Comparison of ENCODE assay signal across 8 cellular contexts in genomic region chr15:43106486-43106829, GRCh38. TPM values are rescaled to one million over a fixed set of nuclear protein-coding genes. Genes with fewer than 3 reads are reported as not detected.
DNase-seq lines count a peak whose midpoint lies in the region; ATAC-seq and TF ChIP-seq lines count a peak whose summit lies in the region.

No MANE protein-coding gene starts in this region.

- peak overlapping the region; percentile 77; the same call in 1 of the 2 replicates for H4K91ac ChIP-seq in IMR-90 (ENCODE audit: insufficient read depth, low read depth, low read length)

- TF ChIP-seq POLR2A in IMR-90 (IDR thresholded peaks at IDR 0.05; ENCODE audit: low read depth, low read length) = no peak

- peaks cover 12 to 34% of the 10 kb centered on the region in 2 experiments for H3K79me1 ChIP-seq in IMR-90 (ENCODE audit: low read depth in 1 of 2, low read length in 2 of 2)

- H3K36me3 ChIP-seq in IMR-90 (ENCODE audit: control insufficient read depth, insufficient read depth, low read length) = peaks cover 1% of the 10 kb centered on the region; the same call in 1 of the 2 replicates
- H3K36me3 ChIP-seq in muscle layer of colon (ENCODE audit: insufficient read depth, low read length) = peaks cover 6% of the 10 kb centered on the region

- intact Hi-C loops in IMR-90 (cut with micrococcal nuclease) = no loop called here

- H3K27ac ChIP-seq in 22Rv1 (peak overlapping the region; percentile 74), IMR-90 (ENCODE audit: insufficient read depth, low read length) (peak overlapping the region; percentile 74), muscle layer of colon (ENCODE audit: low read depth, low read length) (peak overlapping the region; percentile 92)

- CTCF ChIA-PET in IMR-90 (lab: Yijun Ruan, JAX) = no interaction called here

- POLR2A ChIA-PET in IMR-90 (lab: Charles Lee; ENCODE audit: unreplicated experiment) = interaction anchor here (0.7 to 1.1 kb wide), 2 partner anchors 20 to 1440 kb away, joined by 3 to 5 read pairs; no protein-coding TSS in a partner anchor

- no peak overlapping the region for H2AK5ac ChIP-seq in IMR-90 (ENCODE audit: low read depth, low read length)

- H3K9me1 ChIP-seq in IMR-90 (ENCODE audit: insufficient read depth, low read length) = no peaks in the 10 kb centered on the region

- peak overlapping the region; percentile 88 for H3K4ac ChIP-seq in IMR-90 (ENCODE audit: low read depth, low read length)

- H3K4me1 ChIP-seq in IMR-90 (ENCODE audit: control insufficient read depth, insufficient read depth, low read length) = 0 out of 2 replicates have a peak, but pooled peaks cover 2% of the 10 kb centered on the region
- peaks cover 12% of the 10 kb centered on the region for H3K4me1 ChIP-seq in muscle layer of colon (ENCODE audit: insufficient read depth, low read length)

- peak overlapping the region; percentile 98 for H2AFZ ChIP-seq in IMR-90 (replicated peaks; ENCODE audit: low read length, poor library complexity)

- H3K9me3 ChIP-seq in IMR-90 (ENCODE audit: control insufficient read depth, insufficient read depth, low read length) (no peaks in the 10 kb centered on the region), muscle layer of colon (ENCODE audit: low read length) (no peaks in the 10 kb centered on the region)

- H3K18ac ChIP-seq in IMR-90 (ENCODE audit: low read depth, low read length) = peak overlapping the region; percentile 27; the same call in 1 of the 2 replicates

- peak overlapping the region; percentile 98 for H3K27ac Mint-ChIP-seq in central memory CD8-positive, alpha-beta T cell (ENCODE audit: low read depth)

- H2BK20ac ChIP-seq in IMR-90 (ENCODE audit: low read depth, low read length) = no peak overlapping the region

- no TSS peak for BruUV-seq in IMR-90 (replicated peaks; lab: Mats Ljungman, UMichigan)

- H2BK120ac ChIP-seq in IMR-90 (ENCODE audit: low read depth, low read length) = peak overlapping the region; percentile 44; the same call in 1 of the 2 replicates

- H3K36me3 Mint-ChIP-seq in central memory CD8-positive, alpha-beta T cell (ENCODE audit: insufficient read depth) = peaks cover 20% of the 10 kb centered on the region

- dilution Hi-C loops in IMR-90 (cut with HindIII; ENCODE audit: low sequenced_read_pairs, unreplicated experiment) = no loop called here

- H2BK5ac ChIP-seq in IMR-90 (ENCODE audit: low read depth, low read length, poor library complexity, severe bottlenecking) = peak overlapping the region; percentile 82

- DNase-seq in IMR-90 (no peak), GM19238 (ENCODE audit: insufficient read length, low spot score) (no peak), DMS79 (lab: John Stamatoyannopoulos, UW) (no peak), kidney tubule cell (ENCODE audit: low spot score) (no peak)
- DNase-seq in central memory CD8-positive, alpha-beta T cell (ENCODE audit: low spot score in 2 of 2) = no peak

- H3K27me3 Mint-ChIP-seq in central memory CD8-positive, alpha-beta T cell = no peaks in the 10 kb centered on the region

- peak overlapping the region; percentile 75 for H4K5ac ChIP-seq in IMR-90 (ENCODE audit: low read depth, low read length)

- in situ Hi-C loops in IMR-90 (cut with MboI; ENCODE audit: low sequenced_read_pairs) = no loop called here

- no peak for TF ChIP-seq CTCF in 22Rv1 (IDR thresholded peaks at IDR 0.05)
- no peak for TF ChIP-seq CTCF in IMR-90 (conservative IDR thresholded peaks at IDR 0.05; ENCODE audit: low read depth, low read length)

- H3K56ac ChIP-seq in IMR-90 (ENCODE audit: extremely low read depth, insufficient read depth, low read length) = peak overlapping the region; percentile 71

- H3K4me1 Mint-ChIP-seq in central memory CD8-positive, alpha-beta T cell = peaks cover 45% of the 10 kb centered on the region

- H3K9me3 Mint-ChIP-seq in central memory CD8-positive, alpha-beta T cell = no peaks in the 10 kb centered on the region

- H3K4me3 Mint-ChIP-seq in central memory CD8-positive, alpha-beta T cell = peak overlapping the region; percentile 86

- ATAC-seq in IMR-90 (ENCODE audit: low read depth) = no peak
- ATAC-seq in central memory CD8-positive, alpha-beta T cell (replicated peaks; ENCODE audit: extremely low read depth, poor library complexity, severe bottlenecking) = no peak
- no peak for ATAC-seq in HG02642 (IDR thresholded peaks at IDR 0.05; ENCODE audit: poor library complexity, unreplicated experiment)

- no peak overlapping the region for H2BK15ac ChIP-seq in IMR-90 (ENCODE audit: low read depth, low read length)

- H3K4me3 ChIP-seq in IMR-90 (ENCODE audit: insufficient read depth, low read depth, low read length) (peak overlapping the region; percentile 85), muscle layer of colon (ENCODE audit: low read depth in 1 of 2, low read length in 2 of 2) (peak overlapping the region; percentile 69 to 87)

- H3K4me2 ChIP-seq in IMR-90 (ENCODE audit: low read depth, low read length) = peak overlapping the region; percentile 64

- no CpG with 5 or more reads among the region's 7 CpGs for WGBS in IMR-90 (ENCODE audit: extremely low coverage in 2 of 2, insufficient read length in 1 of 2), 2 experiments

- peak overlapping the region; percentile 96 for H3K14ac ChIP-seq in IMR-90 (replicated peaks; ENCODE audit: low read depth, low read length)

- H4K20me1 ChIP-seq in IMR-90 (ENCODE audit: insufficient read depth, low read length) = no peaks in the 10 kb centered on the region

- no peak for TF ChIP-seq RAD21 in IMR-90 (IDR thresholded peaks at IDR 0.05; ENCODE audit: low read length)

- no peaks in the 10 kb centered on the region for H3K27me3 ChIP-seq in IMR-90 (ENCODE audit: control insufficient read depth, insufficient read depth, low read length)
- no peaks in the 10 kb centered on the region for H3K27me3 ChIP-seq in muscle layer of colon (ENCODE audit: control insufficient read depth in 1 of 2, insufficient read depth in 2 of 2, low read length in 2 of 2)

- H3K23ac ChIP-seq in IMR-90 (ENCODE audit: low read depth, low read length) = peak overlapping the region; percentile 75

- H4K8ac ChIP-seq in IMR-90 (ENCODE audit: low read depth in 2 of 2, low read length in 2 of 2) = peak overlapping the region; percentile 84 to 98

- no peak overlapping the region for H2AK9ac ChIP-seq in IMR-90 (replicated peaks; ENCODE audit: low read depth, low read length, poor library complexity)

- H3K9ac ChIP-seq in IMR-90 (ENCODE audit: low read depth, low read length) = peak overlapping the region; percentile 69
- H3K9ac ChIP-seq in muscle layer of colon (ENCODE audit: low read length) = peak overlapping the region; percentile 83

TF ChIP-seq in IMR-90, 13 proteins besides CTCF, POLR2A, EP300 and RAD21:
- TF ChIP-seq BHLHE40 (IDR thresholded peaks at IDR 0.05; ENCODE audit: low read depth, low read length) (no peak), RCOR1 (IDR thresholded peaks at IDR 0.05; ENCODE audit: insufficient replicate concordance, low read length) (no peak), MAFK (IDR thresholded peaks at IDR 0.05; ENCODE audit: low read depth, low read length) (peak; percentile 32; the same call in 1 of the 2 replicates)

RNA-seq across cellular contexts. Expression of gene UBR1, which starts 0.6 kb away (rescaled TPM):
- 30.1 and 48.9 TPM in 2 replicates for total RNA-seq in IMR-90 (2012; rRNA removed)
- polyA plus RNA-seq in IMR-90 (2012; rRNA removed) = 5.0 and 6.5 TPM in 2 replicates
- 1.0 and 1.1 TPM in 2 replicates for polyA plus RNA-seq in IMR-90 (2012; cell fraction: cytosol; rRNA removed)
- 1.8 and 9.8 TPM in 2 replicates for polyA plus RNA-seq in IMR-90 (2012; cell fraction: nucleus; rRNA removed; ENCODE audit: low replicate concordance)

RNA-seq across cellular contexts. Expression of gene TMEM62, which starts 26.9 kb away (rescaled TPM):
- 5.6 and 8.6 TPM in 2 replicates for total RNA-seq in IMR-90 (2012; rRNA removed)
- 3.1 and 3.7 TPM in 2 replicates for polyA plus RNA-seq in IMR-90 (2012; rRNA removed)
- 1.6 and 2.4 TPM in 2 replicates for polyA plus RNA-seq in IMR-90 (2012; cell fraction: cytosol; rRNA removed)
- polyA plus RNA-seq in IMR-90 (2012; cell fraction: nucleus; rRNA removed; ENCODE audit: low replicate concordance) = 5.0 and 15.5 TPM in 2 replicates
